In genomic region chr6:164144316-164144715, GRCh38 we compare ENCODE assay signal across 31 cellular contexts.
"Had no signal": no experiment of that assay in that cellular context is flagged by ENCODE, and none has a peak within 500 bp of the region (broad histone marks: within the 10 kb centered on the region; RNA-seq: fewer than 3 reads in every experiment).

No MANE protein-coding gene starts in this region.

- ATAC-seq: activated CD8-positive, alpha-beta T cell treated with anti-CD3 and anti-CD28 coated beads for 36 hours; activated naive CD8-positive, alpha-beta T cell treated with anti-CD3 and anti-CD28 coated beads, Interleukin-2, amount 50 U/mL, for 24 hours had no signal

- H3K4me3 Mint-ChIP-seq: activated B cell treated with CpG ODN at 0.5 μM for 24 hours; activated CD4-positive, alpha-beta memory T cell treated with anti-CD3 and anti-CD28 coated beads for 36 hours; activated CD4-positive, alpha-beta T cell treated with anti-CD3 and anti-CD28 coated beads, Interleukin-2, amount 10 ng/mL, durations not matched to agents 24 days and 14 days; activated CD8-positive, alpha-beta T cell treated with anti-CD3 and anti-CD28 coated beads for 36 hours; activated naive CD4-positive, alpha-beta T cell treated with anti-CD3 and anti-CD28 coated beads, Interleukin-2, amount 10 ng/mL, durations not matched to agents 7 days and 5 days; activated naive CD4-positive, alpha-beta T cell treated with anti-CD3 and anti-CD28 coated beads, Interleukin-2, amount 50 U/mL, for 24 hours; activated naive CD8-positive, alpha-beta T cell; activated naive CD8-positive, alpha-beta T cell treated with anti-CD3 and anti-CD28 coated beads, Interleukin-2, amount 10 ng/mL, durations not matched to agents 7 days and 5 days; activated naive CD8-positive, alpha-beta T cell treated with anti-CD3 and anti-CD28 coated beads, Interleukin-2, amount 50 U/mL, for 24 hours; activated T-cell treated with anti-CD3 and anti-CD28 coated beads, Interleukin-2, amount 50 U/mL, for 24 hours; brain; central memory CD8-positive, alpha-beta T cell; T-helper 1 cell treated with Interleukin-12 subunit alpha and Interleukin-12 subunit beta and Interleukin-4 antibody, amounts not matched to agents 30 μg/mL and 1 μg/mL, for 36 hours; T-helper 2 cell treated with Interferon-gamma antibody and Interleukin-4, amounts not matched to agents 5 μg/mL and 100 μg/mL, for 36 hours had no signal

- H3K27me3 Mint-ChIP-seq: activated B cell treated with CpG ODN at 0.5 μM for 24 hours; activated CD4-positive, alpha-beta T cell treated with anti-CD3 and anti-CD28 coated beads, Interleukin-2, amount 10 ng/mL, durations not matched to agents 24 days and 14 days; activated CD8-positive, alpha-beta T cell treated with anti-CD3 and anti-CD28 coated beads for 36 hours; activated naive CD4-positive, alpha-beta T cell treated with anti-CD3 and anti-CD28 coated beads, Interleukin-2, amount 10 ng/mL, durations not matched to agents 7 days and 5 days; activated naive CD8-positive, alpha-beta T cell treated with anti-CD3 and anti-CD28 coated beads, Interleukin-2, amount 50 U/mL, for 24 hours; activated T-cell treated with anti-CD3 and anti-CD28 coated beads, Interleukin-2, amount 50 U/mL, for 24 hours; brain had no signal

- H3K36me3 Mint-ChIP-seq: activated CD4-positive, alpha-beta memory T cell treated with anti-CD3 and anti-CD28 coated beads for 36 hours; activated naive CD4-positive, alpha-beta T cell treated with anti-CD3 and anti-CD28 coated beads, Interleukin-2, amount 10 ng/mL, durations not matched to agents 7 days and 5 days; activated naive CD4-positive, alpha-beta T cell treated with anti-CD3 and anti-CD28 coated beads, Interleukin-2, amount 50 U/mL, for 24 hours; activated naive CD8-positive, alpha-beta T cell; activated naive CD8-positive, alpha-beta T cell treated with anti-CD3 and anti-CD28 coated beads, Interleukin-2, amount 10 ng/mL, durations not matched to agents 7 days and 5 days; brain had no signal

- H3K9me3 Mint-ChIP-seq: activated CD4-positive, alpha-beta memory T cell treated with anti-CD3 and anti-CD28 coated beads for 36 hours; activated CD4-positive, alpha-beta T cell treated with anti-CD3 and anti-CD28 coated beads, Interleukin-2, amount 10 ng/mL, durations not matched to agents 24 days and 14 days; activated naive CD4-positive, alpha-beta T cell treated with anti-CD3 and anti-CD28 coated beads, Interleukin-2, amount 10 ng/mL, durations not matched to agents 7 days and 5 days; activated naive CD4-positive, alpha-beta T cell treated with anti-CD3 and anti-CD28 coated beads, Interleukin-2, amount 50 U/mL, for 24 hours; activated naive CD8-positive, alpha-beta T cell treated with anti-CD3 and anti-CD28 coated beads, Interleukin-2, amount 10 ng/mL, durations not matched to agents 7 days and 5 days; activated T-helper 2 cell treated with anti-CD3 and anti-CD28 coated beads, Interferon-gamma antibody, Interleukin-2, Interleukin-4, amounts not matched to agents 10 μg/mL and 5 μg/mL and 100 μg/mL, durations not matched to agents 14 hours and 24 hours and 36 hours; T-helper 2 cell treated with Interferon-gamma antibody and Interleukin-4, amounts not matched to agents 5 μg/mL and 100 μg/mL, for 36 hours had no signal

- DNase-seq: activated B cell treated with CpG ODN at 0.5 μM for 24 hours; activated CD4-positive, alpha-beta memory T cell treated with anti-CD3 and anti-CD28 coated beads for 36 hours; activated CD4-positive, alpha-beta T cell treated with anti-CD3 and anti-CD28 coated beads for 4 hours; activated CD4-positive, alpha-beta T cell treated with anti-CD3 and anti-CD28 coated beads, Interleukin-2, amount 10 ng/mL, durations not matched to agents 24 days and 14 days; activated CD4-positive, alpha-beta T cell treated with anti-CD3 and anti-CD28 coated beads, Interleukin-2, amount 50 U/mL, for 1 hour; activated CD4-positive, alpha-beta T cell treated with anti-CD3 and anti-CD28 coated beads, Interleukin-2, amount 50 U/mL, for 4 hours; activated CD4-positive, CD25-positive, alpha-beta regulatory T cell treated with anti-CD3 and anti-CD28 coated beads, Interleukin-2, amount 50 U/mL, for 72 hours; activated CD8-positive, alpha-beta memory T cell treated with anti-CD3 and anti-CD28 coated beads, Interleukin-2, amount 50 U/mL, for 4 hours; activated CD8-positive, alpha-beta T cell treated with anti-CD3 and anti-CD28 coated beads for 36 hours; activated effector memory CD4-positive, alpha-beta T cell treated with Interleukin-2 at 50 U/mL for 16 hours; activated gamma-delta T cell; activated naive CD4-positive, alpha-beta T cell treated with anti-CD3 and anti-CD28 coated beads, Interleukin-2, amount 10 ng/mL, durations not matched to agents 7 days and 5 days; activated naive CD4-positive, alpha-beta T cell treated with Interleukin-2 at 50 U/mL for 16 hours; activated naive CD8-positive, alpha-beta T cell treated with anti-CD3 and anti-CD28 coated beads, Interleukin-2, amount 10 ng/mL, durations not matched to agents 7 days and 5 days; activated naive CD8-positive, alpha-beta T cell treated with anti-CD3 and anti-CD28 coated beads, Interleukin-2, amount 50 U/mL, for 24 hours; activated T-cell treated with anti-CD3 and anti-CD28 coated beads, Interleukin-2, amount 50 U/mL, for 24 hours; activated T-cell treated with anti-CD3 and anti-CD28 coated beads, Interleukin-2, amount 50 U/mL, for 48 hours; amygdala; anterior cingulate cortex; caudate nucleus; cerebellar nuclear complex; T-helper 1 cell; T-helper 2 cell; T-helper 9 cell had no signal

- H3K4me1 Mint-ChIP-seq: activated B cell treated with CpG ODN at 0.5 μM for 24 hours; activated CD4-positive, alpha-beta T cell treated with anti-CD3 and anti-CD28 coated beads, Interleukin-2, amount 10 ng/mL, durations not matched to agents 24 days and 14 days; activated naive CD4-positive, alpha-beta T cell treated with anti-CD3 and anti-CD28 coated beads, Interleukin-2, amount 10 ng/mL, durations not matched to agents 7 days and 5 days; activated naive CD4-positive, alpha-beta T cell treated with anti-CD3 and anti-CD28 coated beads, Interleukin-2, amount 50 U/mL, for 24 hours; activated naive CD8-positive, alpha-beta T cell treated with anti-CD3 and anti-CD28 coated beads, Interleukin-2, amount 10 ng/mL, durations not matched to agents 7 days and 5 days; activated naive CD8-positive, alpha-beta T cell treated with anti-CD3 and anti-CD28 coated beads, Interleukin-2, amount 50 U/mL, for 24 hours; central memory CD8-positive, alpha-beta T cell had no signal

- H3K27ac Mint-ChIP-seq: activated B cell treated with CpG ODN at 0.5 μM for 24 hours; activated CD4-positive, alpha-beta memory T cell treated with anti-CD3 and anti-CD28 coated beads for 36 hours; activated CD4-positive, alpha-beta T cell treated with anti-CD3 and anti-CD28 coated beads, Interleukin-2, amount 10 ng/mL, durations not matched to agents 24 days and 14 days; activated CD8-positive, alpha-beta T cell treated with anti-CD3 and anti-CD28 coated beads for 36 hours; activated naive CD4-positive, alpha-beta T cell treated with anti-CD3 and anti-CD28 coated beads, Interleukin-2, amount 10 ng/mL, durations not matched to agents 7 days and 5 days; activated naive CD4-positive, alpha-beta T cell treated with anti-CD3 and anti-CD28 coated beads, Interleukin-2, amount 50 U/mL, for 24 hours; activated naive CD8-positive, alpha-beta T cell; activated naive CD8-positive, alpha-beta T cell treated with anti-CD3 and anti-CD28 coated beads, Interleukin-2, amount 10 ng/mL, durations not matched to agents 7 days and 5 days; activated naive CD8-positive, alpha-beta T cell treated with anti-CD3 and anti-CD28 coated beads, Interleukin-2, amount 50 U/mL, for 24 hours; activated T-cell treated with anti-CD3 and anti-CD28 coated beads, Interleukin-2, amount 50 U/mL, for 24 hours; activated T-helper 2 cell treated with anti-CD3 and anti-CD28 coated beads, Interferon-gamma antibody, Interleukin-2, Interleukin-4, amounts not matched to agents 10 μg/mL and 5 μg/mL and 100 μg/mL, durations not matched to agents 14 hours and 24 hours and 36 hours; T-helper 1 cell treated with Interleukin-12 subunit alpha and Interleukin-12 subunit beta and Interleukin-4 antibody, amounts not matched to agents 30 μg/mL and 1 μg/mL, for 36 hours; T-helper 2 cell treated with Interferon-gamma antibody and Interleukin-4, amounts not matched to agents 5 μg/mL and 100 μg/mL, for 36 hours had no signal
